Comparison of ENCODE assay signal across 8 cellular contexts in genomic region chr22:40728731-40729189, GRCh38. TPM values are rescaled to one million over a fixed set of nuclear protein-coding genes. Genes with fewer than 3 reads are reported as not detected.
A peak's percentile ranks its signal among the peaks of the same experiment; 100 is the strongest.
DNase-seq lines count a peak whose midpoint lies in the region; ATAC-seq and TF ChIP-seq lines count a peak whose summit lies in the region.

No MANE protein-coding gene starts in this region.

- no peak overlapping the region; a peak in 1 of 5 replicates for H3K4me3 Mint-ChIP-seq in H9
- H3K4me3 Mint-ChIP-seq in central memory CD8-positive, alpha-beta T cell = no peak overlapping the region

- no peak overlapping the region for H3K9ac ChIP-seq in H9 (ENCODE audit: extremely low read depth, insufficient read length, low read length)

- no peak overlapping the region for H3K56ac ChIP-seq in H9 (ENCODE audit: insufficient read length, low read depth, low read length)

- H3K14ac ChIP-seq in H9 (ENCODE audit: insufficient read depth, low read length) = 0 out of 2 replicates have a peak overlapping the region, but pooled peaks have one; percentile 56

- H3K9me3 ChIP-seq in H9 (ENCODE audit: control insufficient read depth, low read depth, low read length) (no peaks in the 10 kb centered on the region), WERI-Rb-1 (ENCODE audit: severe bottlenecking) (peaks cover 8% of the 10 kb centered on the region), BE2C (no peaks in the 10 kb centered on the region)

- H2BK20ac ChIP-seq in H9 (ENCODE audit: low read depth, low read length, poor library complexity, severe bottlenecking) = no peak overlapping the region

- H3K4me3 ChIP-seq in WERI-Rb-1 (ENCODE audit: low read depth, low read length) (no peak overlapping the region), BE2C (ENCODE audit: low read depth, low read length) (no peak overlapping the region)

- H2AFZ ChIP-seq in H9 (ENCODE audit: low read length) = no peak overlapping the region

- H3K4me1 ChIP-seq in H9 (ENCODE audit: insufficient read depth, low read length) (no peaks in the 10 kb centered on the region; the same call in 1 of the 2 replicates), BE2C (peaks cover 4% of the 10 kb centered on the region; the same call in 1 of the 2 replicates)

- DNase-seq in H9 (no peak), WERI-Rb-1 (peak; percentile 20), BE2C (no peak), hypothalamus (lab: John Stamatoyannopoulos, UW) (no peak)
- DNase-seq in central memory CD8-positive, alpha-beta T cell (ENCODE audit: low spot score in 2 of 2) = peak; percentile 26
- DNase-seq in stimulated activated CD4-positive, alpha-beta T cell treated with anti-CD3 and anti-CD28 coated beads, Interleukin-12 subunit alpha, Interleukin-12 subunit beta, amount 100 ng/mL, for 48 hours (ENCODE audit: low read depth in 2 of 3, low spot score in 1 of 3) = peak in 2 of 3 donors; percentile 19 to 36

- H3K18ac ChIP-seq in H9 (ENCODE audit: insufficient read length, low read depth, low read length) = peak overlapping the region; percentile 53

- H3K23me2 ChIP-seq in H9 (ENCODE audit: insufficient read length, low read depth, low read length, poor library complexity, severe bottlenecking) = no peaks in the 10 kb centered on the region

- no peak overlapping the region for H2AK5ac ChIP-seq in H9 (ENCODE audit: insufficient read length, low read length)

- no peak overlapping the region for H3T11ph ChIP-seq in H9 (ENCODE audit: low read length)

- no peak overlapping the region for H3K4me2 ChIP-seq in H9 (ENCODE audit: insufficient read depth, insufficient read length, low read length)

- H4K20me1 ChIP-seq in H9 (ENCODE audit: control insufficient read depth, insufficient read depth, insufficient read length) = no peaks in the 10 kb centered on the region

- H3K79me1 ChIP-seq in H9 (ENCODE audit: insufficient read depth, low read depth, low read length, poor library complexity, severe bottlenecking) = no peaks in the 10 kb centered on the region

- H3K4me1 Mint-ChIP-seq in H9 = peaks cover 35 to 39% of the 10 kb centered on the region in 2 experiments
- peaks cover 34% of the 10 kb centered on the region for H3K4me1 Mint-ChIP-seq in central memory CD8-positive, alpha-beta T cell

- H3K36me3 ChIP-seq in WERI-Rb-1 (no peaks in the 10 kb centered on the region), BE2C (no peaks in the 10 kb centered on the region)

- WGBS in H9 (ENCODE audit: extremely low coverage, insufficient read length, low lambda C conversion rate) = no CpG with 5 or more reads among the region's 13 CpGs

- no peaks in the 10 kb centered on the region for H3K79me2 ChIP-seq in H9 (ENCODE audit: insufficient read depth, low read length)

- H3K27ac ChIP-seq in H9 (ENCODE audit: insufficient read length, low read depth, low read length) (peak overlapping the region; percentile 59), WERI-Rb-1 (peak overlapping the region; percentile 33; the same call in 1 of the 2 replicates)

- H2BK5ac ChIP-seq in H9 (ENCODE audit: insufficient read length, low read length) = no peak overlapping the region

- TF ChIP-seq CTCF in H9 (conservative IDR thresholded peaks at IDR 0.05) (no peak), WERI-Rb-1 (IDR thresholded peaks at IDR 0.05; ENCODE audit: low read depth, low read length) (no peak), BE2C (IDR thresholded peaks at IDR 0.05; ENCODE audit: low read depth, low read length) (no peak)

- H3K27me3 ChIP-seq in H9 (ENCODE audit: insufficient read depth, low read length) = no peaks in the 10 kb centered on the region
- no peaks in the 10 kb centered on the region for H3K27me3 ChIP-seq in WERI-Rb-1 (ENCODE audit: insufficient read depth, low read depth, severe bottlenecking)
- H3K27me3 ChIP-seq in BE2C = no peaks in the 10 kb centered on the region

- H2BK12ac ChIP-seq in H9 (ENCODE audit: insufficient read length, low read depth, low read length) = no peak overlapping the region

- no peak overlapping the region for H3K23ac ChIP-seq in H9 (ENCODE audit: insufficient read length, low read depth, low read length)

- H4K91ac ChIP-seq in H9 (ENCODE audit: insufficient read length, low read depth, low read length) = peak overlapping the region; percentile 69

- peaks cover 0 to 3% of the 10 kb centered on the region in 2 experiments; a peak in 2 of 5 replicates for H3K9me3 Mint-ChIP-seq in H9
- no peaks in the 10 kb centered on the region for H3K9me3 Mint-ChIP-seq in central memory CD8-positive, alpha-beta T cell

- no peak overlapping the region for H2BK15ac ChIP-seq in H9 (ENCODE audit: low read depth, low read length)

- H3K27ac Mint-ChIP-seq in H9 = peak overlapping the region; percentile 13 to 97 (median 74); a peak in 6 of 7 replicates
- H3K27ac Mint-ChIP-seq in central memory CD8-positive, alpha-beta T cell (ENCODE audit: low read depth) = peak overlapping the region; percentile 30

- no peak overlapping the region for H4K8ac ChIP-seq in H9 (replicated peaks; ENCODE audit: insufficient read length, low read depth, low read length)

- no peak overlapping the region for H4K5ac ChIP-seq in H9 (ENCODE audit: insufficient read length, low read depth, low read length)

- no peak overlapping the region for H2BK120ac ChIP-seq in H9 (ENCODE audit: low read depth, low read length, poor library complexity, severe bottlenecking)

- H3K36me3 Mint-ChIP-seq in H9 (ENCODE audit: insufficient read depth in 1 of 3, low read depth in 3 of 3) = no peaks in the 10 kb centered on the region; a peak in 2 of 7 replicates
- H3K36me3 Mint-ChIP-seq in central memory CD8-positive, alpha-beta T cell (ENCODE audit: insufficient read depth) = peaks cover 3% of the 10 kb centered on the region

- no peak overlapping the region for H3K4ac ChIP-seq in H9 (ENCODE audit: low read depth, low read length)

- H3K27me3 Mint-ChIP-seq in H9 (ENCODE audit: low read depth) = no peaks in the 10 kb centered on the region
- no peaks in the 10 kb centered on the region for H3K27me3 Mint-ChIP-seq in central memory CD8-positive, alpha-beta T cell

- peak; percentile 64 for ATAC-seq in central memory CD8-positive, alpha-beta T cell (replicated peaks; ENCODE audit: extremely low read depth, poor library complexity, severe bottlenecking)
- ATAC-seq in GM21825 (IDR thresholded peaks at IDR 0.05; ENCODE audit: unreplicated experiment) = no peak
- no peak for ATAC-seq in HG02870 (IDR thresholded peaks at IDR 0.05; ENCODE audit: unreplicated experiment)

RNA-seq across cellular contexts. Expression of gene MCHR1, which starts 49.5 kb away (rescaled TPM):
- 2.8 and 2.9 TPM in 2 replicates for total RNA-seq in H9 (2021)
- 40.2 TPM for polyA plus RNA-seq in BE2C (2012; ENCODE audit: insufficient read depth, insufficient read length, low read depth)

Comparison
In these comparisons a context has a peak if more than half of its experiments do, and no peak if none do; other contexts are left out.
1. DNase-seq: peak in WERI-Rb-1 (single experiment), central memory CD8-positive, alpha-beta T cell (2 of 2) and stimulated activated CD4-positive, alpha-beta T cell treated with anti-CD3 and anti-CD28 coated beads, Interleukin-12 subunit alpha, Interleukin-12 subunit beta, amount 100 ng/mL, for 48 hours (2 of 3); none in H9 (single experiment), BE2C (single experiment) and hypothalamus (0 of 51).